In the genomic region with DNA sequence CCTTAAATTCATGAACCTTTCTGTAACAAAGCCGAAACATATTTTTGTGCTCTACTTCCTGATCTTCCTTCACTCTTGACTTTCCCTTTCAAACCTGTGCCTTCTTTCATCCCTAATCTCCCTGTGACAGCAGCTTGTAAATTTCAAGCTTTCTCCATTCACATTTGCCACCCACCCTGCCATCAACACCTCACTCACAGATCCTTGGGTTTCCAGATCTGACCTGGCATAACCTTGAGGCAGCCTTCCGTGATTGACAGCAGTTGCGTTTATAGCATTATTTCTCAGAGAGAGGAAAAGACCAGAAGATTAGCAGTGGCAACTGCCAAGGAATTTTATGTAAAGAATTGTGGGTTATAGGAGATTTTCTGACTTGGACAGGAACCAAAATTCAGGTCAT, we compare ENCODE assay signal across 22 cellular contexts.
DNase-seq lines count a peak whose midpoint lies in the region; ATAC-seq and TF ChIP-seq lines count a peak whose summit lies in the region.
"Had no signal": no experiment of that assay in that cellular context is flagged by ENCODE, and none has a peak within 500 bp of the region (broad histone marks: within the 10 kb centered on the region; RNA-seq: fewer than 3 reads in every experiment).

No MANE protein-coding gene starts in this region.

- H3K27ac Mint-ChIP-seq in CD14-positive monocyte: no peak overlapping the region
- H3K27ac Mint-ChIP-seq: CD8-positive, alpha-beta memory T cell; IgD-negative memory B cell had no signal

- POLR2A ChIA-PET in PC-3 (lab: Charles Lee; ENCODE audit: unreplicated experiment): no interaction called here

- 28 to 31% (median 31%) methylated on average over 3 of the region's 3 CpGs for WGBS in heart left ventricle, 4 donors

- CTCF ChIA-PET in PC-3 (lab: Charles Lee): no interaction called here

- no peaks in the 10 kb centered on the region for H3K9me2 ChIP-seq in PC-3 (replicated peaks; ENCODE audit: low read length)

- H3K9ac ChIP-seq in PC-3 (ENCODE audit: low read length): no peak overlapping the region
- H3K9ac ChIP-seq: GM23248 had no signal

- H2AFZ ChIP-seq in osteoblast (ENCODE audit: low read length) (peak overlapping the region; percentile 12), PC-3 (ENCODE audit: low read length) (no peak overlapping the region)
- H2AFZ ChIP-seq: GM23248 had no signal

- no TSS peak for BruUV-seq in PC-3 (replicated peaks; lab: Mats Ljungman, UMichigan)

- H3K36me3 ChIP-seq in right atrium auricular region (no peaks in the 10 kb centered on the region), SJCRH30 (no peaks in the 10 kb centered on the region), heart left ventricle (no peaks in the 10 kb centered on the region), osteoblast (ENCODE audit: insufficient read depth, low read length) (no peaks in the 10 kb centered on the region), PC-3 (ENCODE audit: low read depth, low read length) (no peaks in the 10 kb centered on the region)
- H3K36me3 ChIP-seq: SJSA1 had no signal

- H3K27me3 ChIP-seq in right atrium auricular region (no peaks in the 10 kb centered on the region), SJCRH30 (no peaks in the 10 kb centered on the region), heart left ventricle (no peaks in the 10 kb centered on the region), osteoblast (ENCODE audit: insufficient read depth, low read length) (no peaks in the 10 kb centered on the region), PC-3 (ENCODE audit: low read length) (no peaks in the 10 kb centered on the region)
- H3K27me3 ChIP-seq: SJSA1 had no signal

- H3K79me2 ChIP-seq in osteoblast (ENCODE audit: insufficient read depth, low read length): no peaks in the 10 kb centered on the region
- no peaks in the 10 kb centered on the region for H3K79me2 ChIP-seq in PC-3 (ENCODE audit: low read length)

- no peak overlapping the region for H3K4me3 Mint-ChIP-seq in CD14-positive monocyte
- H3K4me3 Mint-ChIP-seq: CD8-positive, alpha-beta memory T cell; IgD-negative memory B cell had no signal

- TF ChIP-seq CTCF in right atrium auricular region (IDR thresholded peaks at IDR 0.05): no peak
- no peak for TF ChIP-seq CTCF in heart left ventricle (IDR thresholded peaks at IDR 0.05)
- TF ChIP-seq CTCF in osteoblast (IDR thresholded peaks at IDR 0.05; ENCODE audit: extremely low read depth, low read depth, low read length): no peak
- TF ChIP-seq CTCF in PC-3 (conservative IDR thresholded peaks at IDR 0.05; ENCODE audit: low read depth, low read length): no peak
- TF ChIP-seq CTCF in CD14-positive monocyte (IDR thresholded peaks at IDR 0.05): no peak

- intact Hi-C loops in Right ventricle myocardium inferior (cut with DNase I): no loop called here
- intact Hi-C loops in heart left ventricle (cut with DNase I): no loop called here
- intact Hi-C loops in PC-3 (cut with micrococcal nuclease): no loop called here
- intact Hi-C loops in CD14-positive monocyte (cut with micrococcal nuclease): no loop called here

- DNase-seq in Right ventricle myocardium inferior (ENCODE audit: missing footprints) (no peak), right atrium auricular region (ENCODE audit: low spot score) (no peak), SJCRH30 (peak; percentile 18 to 49), heart left ventricle (peak in 2 of 5 donors; percentile 31 to 32), osteoblast (ENCODE audit: insufficient read length, low spot score, missing footprints) (no peak), PC-3 (no peak), CD14-positive monocyte (ENCODE audit: low spot score) (no peak)
- DNase-seq: 8988T; CD8-positive, alpha-beta memory T cell; DND-41; GM23248; Kasumi-1; MM.1S; NCI-H1092 treated with DMSO at 0.1 percent for 48 hours; NCI-H1694; NCI-H2107; NCI-H2227 treated with DMSO at 0.1 percent for 48 hours; NCI-H524 treated with DMSO at 0.1 percent for 48 hours had no signal

- no peaks in the 10 kb centered on the region for H3K36me3 Mint-ChIP-seq in CD14-positive monocyte
- H3K36me3 Mint-ChIP-seq: CD8-positive, alpha-beta memory T cell; IgD-negative memory B cell had no signal

- H3K9me3 Mint-ChIP-seq in CD14-positive monocyte: peaks cover 0 to 12% (median 2%) of the 10 kb centered on the region in 7 donors

- H3F3A ChIP-seq in PC-3 (ENCODE audit: low read length, unreplicated experiment): no peaks in the 10 kb centered on the region

- no peak for TF ChIP-seq POLR2A in heart left ventricle (IDR thresholded peaks at IDR 0.05)

- H3K27ac ChIP-seq in right atrium auricular region (no peak overlapping the region), SJCRH30 (no peak overlapping the region), heart left ventricle (no peak overlapping the region), osteoblast (ENCODE audit: low read depth, low read length) (no peak overlapping the region), PC-3 (ENCODE audit: low read length) (no peak overlapping the region)
- H3K27ac ChIP-seq: GM23248, SJSA1 had no signal

- H3K9me3 ChIP-seq in right atrium auricular region: no peaks in the 10 kb centered on the region
- no peaks in the 10 kb centered on the region for H3K9me3 ChIP-seq in SJCRH30 (replicated peaks)
- H3K9me3 ChIP-seq in heart left ventricle: no peaks in the 10 kb centered on the region
- H3K9me3 ChIP-seq in osteoblast (ENCODE audit: low read depth, low read length): no peaks in the 10 kb centered on the region
- no peaks in the 10 kb centered on the region for H3K9me3 ChIP-seq in PC-3 (ENCODE audit: low read length)
- H3K9me3 ChIP-seq: SJSA1 had no signal

- H3K4me1 ChIP-seq in right atrium auricular region (peaks cover 0 to 4% of the 10 kb centered on the region in 2 donors), SJCRH30 (peaks cover 10% of the 10 kb centered on the region; the same call in 1 of the 2 replicates), heart left ventricle (peaks cover 0 to 9% (median 0%) of the 10 kb centered on the region in 12 donors), osteoblast (ENCODE audit: insufficient read depth, low read length) (no peaks in the 10 kb centered on the region), PC-3 (ENCODE audit: insufficient read depth, low read length) (no peaks in the 10 kb centered on the region)
- H3K4me1 ChIP-seq: SJSA1 had no signal

- no peaks in the 10 kb centered on the region for H4K20me1 ChIP-seq in osteoblast (ENCODE audit: insufficient read depth, low read length)
- no peaks in the 10 kb centered on the region for H4K20me1 ChIP-seq in PC-3 (ENCODE audit: low read length)

- H3K4me1 Mint-ChIP-seq in CD14-positive monocyte: no peaks in the 10 kb centered on the region
- H3K4me1 Mint-ChIP-seq: CD8-positive, alpha-beta memory T cell; IgD-negative memory B cell had no signal

- ATAC-seq in Right ventricle myocardium inferior (peak; percentile 59), heart left ventricle (peak; percentile 42 to 81 (median 64)), HG02840 (IDR thresholded peaks at IDR 0.05; ENCODE audit: low FRiP score, unreplicated experiment) (no peak), PC-3 (no peak)
- ATAC-seq: GM12878 had no signal

- H3K27me3 Mint-ChIP-seq in CD14-positive monocyte (ENCODE audit: low read depth in 3 of 3): peaks cover 0 to 3% (median 0%) of the 10 kb centered on the region in 3 donors
- H3K27me3 Mint-ChIP-seq: IgD-negative memory B cell had no signal

- no peak overlapping the region for H3K4me2 ChIP-seq in osteoblast (ENCODE audit: insufficient read depth, low read length)
- no peak overlapping the region for H3K4me2 ChIP-seq in PC-3 (ENCODE audit: low read length)

- no peak overlapping the region for H3K4me3 ChIP-seq in right atrium auricular region
- H3K4me3 ChIP-seq in SJCRH30: no peak overlapping the region
- no peak overlapping the region for H3K4me3 ChIP-seq in heart left ventricle
- H3K4me3 ChIP-seq in osteoblast (ENCODE audit: insufficient read depth, low read length): no peak overlapping the region
- no peak overlapping the region for H3K4me3 ChIP-seq in PC-3 (ENCODE audit: low read length)
- H3K4me3 ChIP-seq: GM12878, GM23248, SJSA1 had no signal

Comparison
In these comparisons a context has a peak if more than half of its experiments do, and no peak if none do; other contexts are left out.
1. ATAC-seq: peak in Right ventricle myocardium inferior (single experiment) and heart left ventricle (4 of 4); none in HG02840 (single experiment) and PC-3 (single experiment).
2. DNase-seq: peak in SJCRH30 (2 of 2); none in Right ventricle myocardium inferior (single experiment), right atrium auricular region (single experiment), osteoblast (single experiment), PC-3 (single experiment) and CD14-positive monocyte (single experiment).